In genomic region chr10:110162749-110163148, GRCh38 we compare ENCODE assay signal across 13 cellular contexts. TPM values are rescaled to one million over a fixed set of nuclear protein-coding genes. Genes with fewer than 3 reads are reported as not detected.
DNase-seq lines count a peak whose midpoint lies in the region; ATAC-seq and TF ChIP-seq lines count a peak whose summit lies in the region.
"Had no signal": no experiment of that assay in that cellular context is flagged by ENCODE, and none has a peak within 500 bp of the region (broad histone marks: within the 10 kb centered on the region; RNA-seq: fewer than 3 reads in every experiment).

No MANE protein-coding gene starts in this region.

- TF ChIP-seq CTCF in brain microvascular endothelial cell (IDR thresholded peaks at IDR 0.05; ENCODE audit: low read depth, low read length, missing control alignments), result peak; percentile 6

- H3K4me3 ChIP-seq in brain microvascular endothelial cell (ENCODE audit: low read depth, low read length), result no peak overlapping the region
- H3K4me3 ChIP-seq: MG63 had no signal

- intact Hi-C loops in sciatic nerve (cut with DNase I), result no loop called here

- DNase-seq in DMS 273 (lab: John Stamatoyannopoulos, UW; ENCODE audit: unreplicated experiment), result peak; percentile 10
- no peak for DNase-seq in DMS 273 treated with DMSO at 0.1 percent for 48 hours (lab: John Stamatoyannopoulos, UW)
- peak; percentile 78 for DNase-seq in MV-4-11 (lab: John Stamatoyannopoulos, UW)
- no peak for DNase-seq in brain microvascular endothelial cell
- peak; percentile 47 for DNase-seq in sciatic nerve (ENCODE audit: low spot score)
- DNase-seq in HK-2 (ENCODE audit: unreplicated experiment), result no peak
- DNase-seq in LoVo (ENCODE audit: low spot score), result no peak
- DNase-seq: dermis blood vessel endothelial cell; MG63; stimulated activated CD4-positive, alpha-beta T cell treated with anti-CD3 and anti-CD28 coated beads, Interleukin-12 subunit alpha, Interleukin-12 subunit beta, amount 100 ng/mL, for 4 hours had no signal

- in situ Hi-C loops in brain microvascular endothelial cell (cut with HindIII; ENCODE audit: low pct_ligation_motif_present, low sequenced_read_pairs), result no loop called here

- no peak overlapping the region for H3K27ac ChIP-seq in brain microvascular endothelial cell
- H3K27ac ChIP-seq: 22Rv1, C4-2B had no signal

- H3K27me3 ChIP-seq in brain microvascular endothelial cell (replicated peaks), result peaks cover 5% of the 10 kb centered on the region

- H3K36me3 ChIP-seq in brain microvascular endothelial cell (replicated peaks), result no peaks in the 10 kb centered on the region
- H3K36me3 ChIP-seq: MG63 had no signal

- ATAC-seq in sciatic nerve (no peak), HG03097 (IDR thresholded peaks at IDR 0.05; ENCODE audit: low FRiP score, unreplicated experiment) (no peak)

RNA-seq across cellular contexts. Expression of gene MXI1, which starts 44.7 kb away (rescaled TPM):
- 72.2 TPM for total RNA-seq in sciatic nerve

Comparison
In these comparisons a context has a peak if more than half of its experiments do, and no peak if none do; other contexts are left out.
1. DNase-seq: peak in DMS 273 (single experiment), MV-4-11 (single experiment) and sciatic nerve (single experiment); none in DMS 273 treated with DMSO at 0.1 percent for 48 hours (single experiment), brain microvascular endothelial cell (single experiment), HK-2 (single experiment) and LoVo (single experiment).